1 cellular context compared by ENCODE assay signal in the genomic region with DNA sequence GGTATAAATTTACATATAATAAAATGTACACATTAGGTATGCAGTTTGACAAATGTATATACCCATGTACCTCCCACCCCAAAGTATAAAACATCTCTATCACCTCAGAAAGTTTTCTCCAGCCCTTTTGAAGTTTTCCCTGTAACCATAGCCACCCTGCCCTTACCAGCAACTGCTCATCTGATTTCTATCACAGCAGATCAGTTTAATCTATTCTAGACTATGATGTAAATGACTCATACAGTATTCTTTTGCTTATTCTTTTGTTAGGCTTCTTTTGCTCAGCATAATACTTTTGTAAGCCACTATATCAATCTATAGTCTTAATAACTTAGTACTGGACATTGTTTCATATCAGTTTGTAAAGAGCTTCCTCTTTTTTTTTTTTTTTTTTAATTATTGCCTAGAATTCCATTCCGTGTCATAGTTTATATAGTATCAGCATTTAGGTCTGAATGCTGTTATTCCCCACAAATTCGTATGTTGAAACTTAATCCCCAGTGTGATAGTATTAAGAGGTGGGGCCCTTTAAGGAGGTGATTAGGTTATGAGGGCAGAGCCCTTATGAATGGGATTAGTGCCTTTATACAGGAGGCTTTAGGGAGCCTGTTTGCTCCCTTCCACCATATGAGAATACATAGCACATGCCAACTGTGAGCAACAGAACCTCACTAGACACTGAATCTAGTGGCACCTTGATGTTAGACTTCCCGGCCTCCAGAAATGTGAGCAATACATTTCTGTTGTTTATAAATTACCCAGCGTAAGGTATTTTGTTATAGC.
TF ChIP-seq lines count a peak whose summit lies in the region.

No MANE protein-coding gene starts in this region.

TF ChIP-seq in HepG2, 621 proteins besides CTCF, POLR2A, EP300 and RAD21 (continued from another document):
- TF ChIP-seq SRSF4 (IDR thresholded peaks at IDR 0.05; ENCODE audit: low read depth, low read length, poor library complexity, severe bottlenecking) (no peak), RFXANK (CRISPR knock-in tag; IDR thresholded peaks at IDR 0.05) (no peak), HOXA7 (CRISPR knock-in tag; IDR thresholded peaks at IDR 0.05) (no peak), SP2 (CRISPR knock-in tag; IDR thresholded peaks at IDR 0.05) (no peak), STAG1 (CRISPR knock-in tag; IDR thresholded peaks at IDR 0.05) (no peak)
